1 cellular context compared by ENCODE assay signal in the genomic region with DNA sequence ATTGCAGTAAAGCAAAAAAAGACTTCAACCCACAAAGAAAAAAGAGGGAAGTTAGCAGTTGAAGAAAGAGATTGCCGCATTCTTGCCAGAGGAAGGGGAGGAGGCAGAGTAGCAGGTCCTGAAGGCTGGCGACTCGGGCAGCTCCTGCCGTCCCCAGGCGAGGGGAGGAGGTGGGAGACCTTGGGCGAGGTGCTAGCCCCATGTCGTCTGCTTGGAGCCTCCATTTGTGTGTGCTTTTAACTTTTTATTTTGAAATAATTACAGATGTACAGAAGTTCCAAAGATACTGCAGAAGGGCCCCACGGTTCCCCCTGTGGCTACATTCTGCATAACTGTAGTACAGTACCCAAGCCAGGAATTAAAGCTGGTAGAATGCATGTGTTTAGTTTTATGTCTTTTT.
TF ChIP-seq lines count a peak whose summit lies in the region.

No MANE protein-coding gene starts in this region.

TF ChIP-seq in HCT116, 20 proteins besides CTCF, POLR2A, EP300 and RAD21 (continued from another document):
- TF ChIP-seq, protein P1, sequence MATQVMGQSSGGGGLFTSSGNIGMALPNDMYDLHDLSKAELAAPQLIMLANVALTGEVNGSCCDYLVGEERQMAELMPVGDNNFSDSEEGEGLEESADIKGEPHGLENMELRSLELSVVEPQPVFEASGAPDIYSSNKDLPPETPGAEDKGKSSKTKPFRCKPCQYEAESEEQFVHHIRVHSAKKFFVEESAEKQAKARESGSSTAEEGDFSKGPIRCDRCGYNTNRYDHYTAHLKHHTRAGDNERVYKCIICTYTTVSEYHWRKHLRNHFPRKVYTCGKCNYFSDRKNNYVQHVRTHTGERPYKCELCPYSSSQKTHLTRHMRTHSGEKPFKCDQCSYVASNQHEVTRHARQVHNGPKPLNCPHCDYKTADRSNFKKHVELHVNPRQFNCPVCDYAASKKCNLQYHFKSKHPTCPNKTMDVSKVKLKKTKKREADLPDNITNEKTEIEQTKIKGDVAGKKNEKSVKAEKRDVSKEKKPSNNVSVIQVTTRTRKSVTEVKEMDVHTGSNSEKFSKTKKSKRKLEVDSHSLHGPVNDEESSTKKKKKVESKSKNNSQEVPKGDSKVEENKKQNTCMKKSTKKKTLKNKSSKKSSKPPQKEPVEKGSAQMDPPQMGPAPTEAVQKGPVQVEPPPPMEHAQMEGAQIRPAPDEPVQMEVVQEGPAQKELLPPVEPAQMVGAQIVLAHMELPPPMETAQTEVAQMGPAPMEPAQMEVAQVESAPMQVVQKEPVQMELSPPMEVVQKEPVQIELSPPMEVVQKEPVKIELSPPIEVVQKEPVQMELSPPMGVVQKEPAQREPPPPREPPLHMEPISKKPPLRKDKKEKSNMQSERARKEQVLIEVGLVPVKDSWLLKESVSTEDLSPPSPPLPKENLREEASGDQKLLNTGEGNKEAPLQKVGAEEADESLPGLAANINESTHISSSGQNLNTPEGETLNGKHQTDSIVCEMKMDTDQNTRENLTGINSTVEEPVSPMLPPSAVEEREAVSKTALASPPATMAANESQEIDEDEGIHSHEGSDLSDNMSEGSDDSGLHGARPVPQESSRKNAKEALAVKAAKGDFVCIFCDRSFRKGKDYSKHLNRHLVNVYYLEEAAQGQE (IDR thresholded peaks at IDR 0.05; ENCODE audit: low read depth) = no peak
- TF ChIP-seq SIN3A (IDR thresholded peaks at IDR 0.05; ENCODE audit: low read depth) (no peak), TCF7L2 (IDR thresholded peaks at IDR 0.05; ENCODE audit: borderline replicate concordance, extremely low read depth, insufficient read depth, insufficient read length) (no peak), CBX3 (IDR thresholded peaks at IDR 0.05; ENCODE audit: low read depth) (no peak), SRF (IDR thresholded peaks at IDR 0.05; ENCODE audit: low read depth) (no peak), FOSL1 (IDR thresholded peaks at IDR 0.05; ENCODE audit: low read depth) (no peak)
